25 cellular contexts compared by ENCODE assay signal in the genomic region with DNA sequence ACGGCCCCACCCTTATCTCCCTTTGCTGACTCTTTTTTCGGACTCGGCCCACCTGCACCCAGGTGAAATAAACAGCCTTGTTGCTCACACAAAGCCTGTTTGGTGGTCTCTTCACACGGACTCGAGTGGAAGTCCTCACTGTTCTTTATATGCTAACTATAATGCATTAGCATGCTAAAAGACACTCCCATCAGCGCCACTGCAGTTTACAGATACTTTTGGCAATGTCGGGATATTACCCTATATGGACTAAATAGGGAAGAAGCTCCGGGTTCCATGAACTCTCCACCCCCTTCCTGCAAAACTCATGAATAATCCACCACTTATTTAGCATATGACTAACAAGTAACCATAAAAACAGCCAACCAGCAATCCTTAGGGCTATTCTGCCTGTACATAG.
A peak's percentile ranks its signal among the peaks of the same experiment; 100 is the strongest.
DNase-seq lines count a peak whose midpoint lies in the region; ATAC-seq and TF ChIP-seq lines count a peak whose summit lies in the region.
"Had no signal": no experiment of that assay in that cellular context is flagged by ENCODE, and none has a peak within 500 bp of the region (broad histone marks: within the 10 kb centered on the region; RNA-seq: fewer than 3 reads in every experiment).

No MANE protein-coding gene starts in this region.

- peaks cover 4% of the 10 kb centered on the region for H3K27me3 Mint-ChIP-seq in GM23338 (ENCODE audit: insufficient read depth, low read depth, poor library complexity)
- H3K27me3 Mint-ChIP-seq: CD4-positive, alpha-beta T cell had no signal

- no peak overlapping the region for H2AFZ ChIP-seq in GM23338

- no peaks in the 10 kb centered on the region for H3K79me2 ChIP-seq in GM23338 (replicated peaks; ENCODE audit: insufficient read depth)

- H3K4me1 ChIP-seq in GM23338 (ENCODE audit: insufficient read depth), result peaks cover 13% of the 10 kb centered on the region
- H3K4me1 ChIP-seq: A549; BLaER1 treated with 17β-estradiol and CSF1 and Interleukin-3, amounts not matched to agents 10 nM and 100 nM; Caco-2 had no signal

- H3K27ac ChIP-seq in GM23338 (ENCODE audit: low read depth) (peak overlapping the region; percentile 85), caudate nucleus (ENCODE audit: low read depth, low read length) (no peak overlapping the region)
- H3K27ac ChIP-seq: A549; BLaER1 treated with 17β-estradiol and CSF1 and Interleukin-3, amounts not matched to agents 10 nM and 100 nM had no signal

- peak overlapping the region; percentile 92 for H3K27ac Mint-ChIP-seq in GM23338
- H3K27ac Mint-ChIP-seq: CD4-positive, alpha-beta T cell had no signal

- H3K4me3 ChIP-seq in GM23338, result no peak overlapping the region
- H3K4me3 ChIP-seq: A549; BLaER1 treated with 17β-estradiol and CSF1 and Interleukin-3, amounts not matched to agents 10 nM and 100 nM; GM12878 had no signal

- ATAC-seq in GM23338 (peak; percentile 57), HG03135 (IDR thresholded peaks at IDR 0.05; ENCODE audit: unreplicated experiment) (no peak), GM19035 (IDR thresholded peaks at IDR 0.05; ENCODE audit: unreplicated experiment) (no peak)
- ATAC-seq: A549, GM12878 had no signal

- no peaks in the 10 kb centered on the region for H4K20me1 ChIP-seq in GM23338 (replicated peaks; ENCODE audit: insufficient read depth)
- H4K20me1 ChIP-seq: BLaER1 treated with 17β-estradiol and CSF1 and Interleukin-3, amounts not matched to agents 10 nM and 100 nM had no signal

- peaks cover 4% of the 10 kb centered on the region; the same call in 1 of the 2 replicates for H3K9me2 ChIP-seq in GM23338 (ENCODE audit: insufficient read depth)

- H3K4me3 Mint-ChIP-seq in GM23338, result no peak overlapping the region; the same call in 2 of the 3 replicates
- H3K4me3 Mint-ChIP-seq: CD4-positive, alpha-beta T cell had no signal

- DNase-seq in GM23338 (ENCODE audit: low spot score) (peak; percentile 24), M059J (ENCODE audit: low read depth) (peak; percentile 18), foreskin melanocyte (peak; percentile 66), UCSD-AML1 (lab: John Stamatoyannopoulos, UW; ENCODE audit: unreplicated experiment) (no peak), caudate nucleus (lab: John Stamatoyannopoulos, UW) (no peak)
- DNase-seq: AML-193; Caco-2; CD4-positive, alpha-beta T cell; EL; GDM1; NCI-H1092 treated with DMSO at 0.1 percent for 48 hours; NCI-H1436; NCI-H187; NCI-H2081 treated with DMSO at 0.1 percent for 48 hours; NCI-H2171; NCI-H226; NCI-H510A; NCI-H69; RPMI8226; SHP77 had no signal

- peaks cover 6% of the 10 kb centered on the region for H3K9me3 Mint-ChIP-seq in GM23338

- peaks cover 13% of the 10 kb centered on the region; the same call in 2 of the 3 replicates for H3K36me3 Mint-ChIP-seq in GM23338 (ENCODE audit: low read depth)

- no peaks in the 10 kb centered on the region for H3F3A ChIP-seq in GM23338 (replicated peaks; ENCODE audit: low read depth)

- TF ChIP-seq CTCF in GM23338 (conservative IDR thresholded peaks at IDR 0.05; ENCODE audit: low read depth in 2 of 2), result no peak

- no peak overlapping the region for H3K4me2 ChIP-seq in GM23338
- H3K4me2 ChIP-seq: A549 had no signal

- H3K27me3 ChIP-seq in GM23338 (ENCODE audit: insufficient read depth), result no peaks in the 10 kb centered on the region
- H3K27me3 ChIP-seq: BLaER1 treated with 17β-estradiol and CSF1 and Interleukin-3, amounts not matched to agents 10 nM and 100 nM had no signal

- H3K4me1 Mint-ChIP-seq in GM23338, result peaks cover 25% of the 10 kb centered on the region

- H3K36me3 ChIP-seq in GM23338 (ENCODE audit: insufficient read depth), result no peaks in the 10 kb centered on the region
- H3K36me3 ChIP-seq: BLaER1 treated with 17β-estradiol and CSF1 and Interleukin-3, amounts not matched to agents 10 nM and 100 nM had no signal

TF ChIP-seq in GM23338, 12 proteins besides CTCF, POLR2A, EP300 and RAD21:
- TF ChIP-seq ZNF114 (CRISPR knock-in tag; IDR thresholded peaks at IDR 0.05), result no peak

Comparison
In these comparisons a context has a peak if more than half of its experiments do, and no peak if none do; other contexts are left out.
1. DNase-seq: peak in GM23338 (single experiment), M059J (single experiment) and foreskin melanocyte (single experiment); none in UCSD-AML1 (single experiment) and caudate nucleus (0 of 61).